Comparison of ENCODE assay signal across 1 cellular context in the genomic region with DNA sequence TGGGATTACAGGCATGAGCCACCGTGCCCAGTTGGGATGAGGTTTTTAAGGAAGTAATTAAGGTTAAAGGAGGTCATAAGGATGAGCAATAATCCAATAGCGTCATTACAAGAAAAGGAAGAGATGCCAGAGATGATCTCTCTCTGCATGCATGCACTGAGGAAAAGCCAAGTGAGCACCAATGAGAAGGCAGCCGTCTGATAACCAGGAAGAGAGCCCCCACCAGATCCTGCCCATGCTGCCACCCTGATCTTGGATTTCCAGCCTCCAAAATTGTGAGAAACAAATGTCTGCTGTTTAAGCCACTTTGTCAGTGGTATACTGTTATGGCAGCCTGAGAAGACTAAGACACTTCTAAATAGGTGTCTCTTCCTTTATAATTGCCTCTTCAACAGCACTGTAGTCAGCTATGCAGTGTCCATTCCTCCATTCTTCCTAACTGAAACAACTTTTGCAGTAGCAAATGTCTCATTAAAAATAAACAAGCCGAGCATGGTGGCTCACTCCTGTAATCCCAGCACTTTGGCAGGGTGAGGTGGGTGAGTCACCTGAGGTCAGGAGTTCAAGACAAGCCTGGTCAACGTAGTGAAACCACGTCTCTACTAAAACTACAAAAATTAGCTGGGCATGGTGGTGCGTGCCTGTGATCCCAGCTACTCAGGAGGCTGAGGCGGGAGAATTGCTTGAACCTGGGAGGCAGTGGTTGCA.
TF ChIP-seq lines count a peak whose summit lies in the region.

No MANE protein-coding gene starts in this region.

TF ChIP-seq in endothelial cell of umbilical vein, 7 proteins besides CTCF, POLR2A, EP300 and RAD21:
- TF ChIP-seq EZH2 (IDR thresholded peaks at IDR 0.05; ENCODE audit: borderline replicate concordance, low read depth, low read length, severe bottlenecking) (no peak), JUN (IDR thresholded peaks at IDR 0.05; ENCODE audit: borderline replicate concordance, insufficient read depth, insufficient read length, low read depth) (peak; percentile 14), POLR2AphosphoS5 (IDR thresholded peaks at IDR 0.05; ENCODE audit: insufficient read depth, low read depth, low read length) (no peak), FOS (IDR thresholded peaks at IDR 0.05; ENCODE audit: borderline replicate concordance, insufficient read depth, low read length) (peak; percentile 44), MYC (IDR thresholded peaks at IDR 0.05; ENCODE audit: low read depth, low read length) (no peak)
